ENCODE assay signal across 9 cellular contexts in the genomic region with DNA sequence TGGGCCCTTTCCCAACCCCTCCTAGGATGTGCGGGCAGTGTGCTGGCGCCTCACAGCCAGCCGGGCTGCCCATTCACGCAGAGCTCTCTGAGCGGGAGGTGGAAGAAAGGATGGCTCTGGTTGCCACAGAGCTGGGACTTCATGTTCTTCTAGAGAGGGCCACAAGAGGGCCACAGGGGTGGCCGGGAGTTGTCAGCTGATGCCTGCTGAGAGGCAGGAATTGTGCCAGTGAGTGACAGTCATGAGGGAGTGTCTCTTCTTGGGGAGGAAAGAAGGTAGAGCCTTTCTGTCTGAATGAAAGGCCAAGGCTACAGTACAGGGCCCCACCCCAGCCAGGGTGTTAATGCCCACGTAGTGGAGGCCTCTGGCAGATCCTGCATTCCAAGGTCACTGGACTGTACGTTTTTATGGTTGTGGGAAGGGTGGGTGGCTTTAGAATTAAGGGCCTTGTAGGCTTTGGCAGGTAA. TPM values are rescaled to one million over a fixed set of nuclear protein-coding genes. Genes with fewer than 3 reads are reported as not detected.
DNase-seq lines count a peak whose midpoint lies in the region; ATAC-seq, FAIRE-seq and TF ChIP-seq lines count a peak whose summit lies in the region.
"Had no signal": no experiment of that assay in that cellular context is flagged by ENCODE, and none has a peak within 500 bp of the region (broad histone marks: within the 10 kb centered on the region; RNA-seq: fewer than 3 reads in every experiment).

No MANE protein-coding gene starts in this region.

- H3K36me3 Mint-ChIP-seq in MCF 10A (ENCODE audit: insufficient read depth, unreplicated experiment), result peaks cover 27% of the 10 kb centered on the region

- intact Hi-C loops in MCF 10A (cut with micrococcal nuclease), result no loop called here

- peak overlapping the region; percentile 27 for H3K4me2 ChIP-seq in keratinocyte (ENCODE audit: control insufficient read depth, extremely low read depth, insufficient read depth, low read depth, low read length)

- H3K4me3 Mint-ChIP-seq in MCF 10A (ENCODE audit: unreplicated experiment), result no peak overlapping the region
- H3K4me3 Mint-ChIP-seq: T-helper 1 cell treated with Interleukin-12 subunit alpha and Interleukin-12 subunit beta and Interleukin-4 antibody, amounts not matched to agents 30 μg/mL and 1 μg/mL, for 36 hours had no signal

- no peak overlapping the region for H3K27ac ChIP-seq in HL-60 (replicated peaks)
- no peak overlapping the region for H3K27ac ChIP-seq in keratinocyte (ENCODE audit: control insufficient read depth, insufficient read depth, low read length)

- H3K9me1 ChIP-seq in keratinocyte (ENCODE audit: control insufficient read depth, extremely low read depth, insufficient read depth, low read length), result peaks cover 3% of the 10 kb centered on the region

- DNase-seq in DMS 273 treated with DMSO at 0.1 percent for 48 hours (lab: John Stamatoyannopoulos, UW) (peak; percentile 71), HL-60 (ENCODE audit: low read depth in 1 of 2, low spot score in 1 of 2) (peak; percentile 69 to 83), NOMO-1 (lab: John Stamatoyannopoulos, UW; ENCODE audit: unreplicated experiment in 2 of 2) (peak; percentile 7 to 30), MCF 10A (ENCODE audit: unreplicated experiment) (peak; percentile 84), keratinocyte (ENCODE audit: low read depth, low spot score) (no peak), superior temporal gyrus (ENCODE audit: extremely low spot score) (peak; percentile 97)

- CTCF ChIA-PET in MCF 10A (lab: Yijun Ruan, JAX), result interaction anchor here (0.6 to 1.4 kb wide), 9 partner anchors 8 to 157 kb away, joined by 3 to 5 read pairs (median 3); partner anchors contain the start of gene EEF1AKMT4

- H3K4me3 ChIP-seq in HL-60 (replicated peaks; ENCODE audit: insufficient read depth, low read length), result no peak overlapping the region
- no peak overlapping the region for H3K4me3 ChIP-seq in keratinocyte (ENCODE audit: control insufficient read depth in 2 of 3, extremely low read depth in 1 of 3, insufficient read depth in 2 of 3, low read depth in 1 of 3, low read length in 3 of 3)

- no peak overlapping the region for H2AFZ ChIP-seq in keratinocyte (ENCODE audit: control insufficient read depth, low read length)

- no peaks in the 10 kb centered on the region for H3K9me3 Mint-ChIP-seq in MCF 10A (ENCODE audit: unreplicated experiment)
- H3K9me3 Mint-ChIP-seq: T-helper 1 cell treated with Interleukin-12 subunit alpha and Interleukin-12 subunit beta and Interleukin-4 antibody, amounts not matched to agents 30 μg/mL and 1 μg/mL, for 36 hours had no signal

- H3K27me3 ChIP-seq in HL-60 (ENCODE audit: insufficient read depth, poor library complexity, severe bottlenecking) (no peaks in the 10 kb centered on the region), keratinocyte (ENCODE audit: control insufficient read depth, extremely low read depth, insufficient read depth, low read length) (no peaks in the 10 kb centered on the region)

- ATAC-seq in HG02588 (IDR thresholded peaks at IDR 0.05; ENCODE audit: unreplicated experiment), result no peak
- ATAC-seq in GM21825 (IDR thresholded peaks at IDR 0.05; ENCODE audit: unreplicated experiment), result no peak

- H3K27ac Mint-ChIP-seq in MCF 10A (ENCODE audit: low read depth, unreplicated experiment), result no peak overlapping the region
- H3K27ac Mint-ChIP-seq: T-helper 1 cell treated with Interleukin-12 subunit alpha and Interleukin-12 subunit beta and Interleukin-4 antibody, amounts not matched to agents 30 μg/mL and 1 μg/mL, for 36 hours had no signal

- no TSS peak for BruUV-seq in MCF 10A (replicated peaks; lab: Mats Ljungman, UMichigan)

- peaks cover 26% of the 10 kb centered on the region for H3K4me1 ChIP-seq in keratinocyte (ENCODE audit: control insufficient read depth, extremely low read depth, insufficient read depth, low read length)

- POLR2A ChIA-PET in MCF 10A (lab: Yijun Ruan, JAX), result interaction anchor here (0.6 to 1.6 kb wide), 3 partner anchors 9 to 397 kb away, joined by 3 to 5 read pairs (median 4); partner anchors contain the start of genes CLCN2 and POLR2H

- no peaks in the 10 kb centered on the region for H3K27me3 Mint-ChIP-seq in MCF 10A (ENCODE audit: insufficient read depth, unreplicated experiment)

- peaks cover 15 to 17% of the 10 kb centered on the region in 2 experiments for H3K36me3 ChIP-seq in keratinocyte (ENCODE audit: control insufficient read depth in 2 of 2, extremely low read depth in 1 of 2, insufficient read depth in 2 of 2, low read length in 2 of 2)

- peaks cover 13% of the 10 kb centered on the region for H3K4me1 Mint-ChIP-seq in MCF 10A (ENCODE audit: insufficient read depth, unreplicated experiment)

- H4K20me1 ChIP-seq in keratinocyte (ENCODE audit: control insufficient read depth, extremely low read depth, insufficient read depth, low read length), result peaks cover 3% of the 10 kb centered on the region

- dilution Hi-C loops in keratinocyte (cut with MboI; ENCODE audit: extremely low pct_ligation_motif_present, low sequenced_read_pairs), result no loop called here

- no peak for FAIRE-seq in keratinocyte (lab: Jason Lieb, UNC)

- TF ChIP-seq CTCF in HL-60 (IDR thresholded peaks at IDR 0.05; ENCODE audit: insufficient read depth, low read length), result peak; percentile 46
- TF ChIP-seq CTCF in MCF 10A (IDR thresholded peaks at IDR 0.05; ENCODE audit: unreplicated experiment), result peak; percentile 45
- TF ChIP-seq CTCF in keratinocyte (optimal IDR thresholded peaks at IDR 0.05 in 1 of 3, IDR thresholded peaks at IDR 0.05 in 1 of 3, conservative IDR thresholded peaks at IDR 0.05 in 1 of 3; ENCODE audit: extremely low read depth in 1 of 3, insufficient read depth in 2 of 3, low read length in 3 of 3), result peak in 2 of 3 experiments; percentile 59 to 64

- peaks cover 3% of the 10 kb centered on the region for H3K79me2 ChIP-seq in keratinocyte (ENCODE audit: control insufficient read depth, insufficient read depth, low read length)

- no peak overlapping the region for H3K9ac ChIP-seq in keratinocyte (ENCODE audit: control insufficient read depth, extremely low read depth, insufficient read depth, low read length)

- H3K9me3 ChIP-seq in keratinocyte (ENCODE audit: control insufficient read depth, low read depth, low read length), result no peaks in the 10 kb centered on the region

RNA-seq across cellular contexts. Expression of gene FAM131A, which starts 8.3 kb away (rescaled TPM):
- 11.1 and 12.9 TPM in 2 replicates for total RNA-seq in MCF 10A (2022)
- polyA plus RNA-seq in keratinocyte, result 10.8 to 17.4 TPM (median 12.1 TPM) in 3 replicates
- polyA plus RNA-seq in keratinocyte (2011; ENCODE audit: low read depth), result 8.9 TPM
- 5.6 and 17.2 TPM in 2 replicates for polyA plus RNA-seq in keratinocyte (2011; cell fraction: cytosol; rRNA removed)
- 16.2 and 17.3 TPM in 2 replicates for polyA plus RNA-seq in keratinocyte (2011; cell fraction: nucleus; rRNA removed)
- polyA plus RNA-seq in keratinocyte (2012; ENCODE audit: low replicate concordance), result 8.7 and 23.6 TPM in 2 replicates
- polyA minus RNA-seq in keratinocyte, result 7.2 to 17.9 TPM (median 7.8 TPM) in 3 replicates
- 16.1 TPM for polyA minus RNA-seq in keratinocyte (2011; cell fraction: cytosol; rRNA and poly(A)+ RNA removed)
- polyA minus RNA-seq in keratinocyte (2011; cell fraction: nucleus; rRNA and poly(A)+ RNA removed), result 8.5 and 9.5 TPM in 2 replicates

RNA-seq across cellular contexts. Expression of gene CLCN2, which starts 15.7 kb away (rescaled TPM):
- 4.5 and 5.5 TPM in 2 replicates for total RNA-seq in MCF 10A (2022)
- polyA plus RNA-seq in keratinocyte, result 3.1 to 3.3 TPM (median 3.2 TPM) in 3 replicates
- polyA plus RNA-seq in keratinocyte (2011; ENCODE audit: low read depth), result 2.0 TPM
- polyA plus RNA-seq in keratinocyte (2011; cell fraction: cytosol; rRNA removed), result 1.2 and 1.7 TPM in 2 replicates
- polyA plus RNA-seq in keratinocyte (2011; cell fraction: nucleus; rRNA removed), result 9.8 and 12.7 TPM in 2 replicates
- 1.7 and 2.6 TPM in 2 replicates for polyA plus RNA-seq in keratinocyte (2012; ENCODE audit: low replicate concordance)
- 4.9 to 11.4 TPM (median 5.6 TPM) in 3 replicates for polyA minus RNA-seq in keratinocyte
- 15.9 TPM for polyA minus RNA-seq in keratinocyte (2011; cell fraction: cytosol; rRNA and poly(A)+ RNA removed)
- polyA minus RNA-seq in keratinocyte (2011; cell fraction: nucleus; rRNA and poly(A)+ RNA removed), result 4.9 and 10.5 TPM in 2 replicates

RNA-seq across cellular contexts. Expression of gene POLR2H, which starts 15.8 kb away (rescaled TPM):
- 81.5 and 91.5 TPM in 2 replicates for total RNA-seq in MCF 10A (2022)
- polyA plus RNA-seq in keratinocyte, result 132 to 202 TPM (median 135 TPM) in 3 replicates
- 34.8 TPM for polyA plus RNA-seq in keratinocyte (2011; ENCODE audit: low read depth)
- polyA plus RNA-seq in keratinocyte (2011; cell fraction: cytosol; rRNA removed), result 122 and 127 TPM in 2 replicates
- 263 and 367 TPM in 2 replicates for polyA plus RNA-seq in keratinocyte (2011; cell fraction: nucleus; rRNA removed)
- polyA plus RNA-seq in keratinocyte (2012; ENCODE audit: low replicate concordance), result 80.1 and 82.0 TPM in 2 replicates
- 33.1 to 71.8 TPM (median 37.7 TPM) in 3 replicates for polyA minus RNA-seq in keratinocyte
- polyA minus RNA-seq in keratinocyte (2011; cell fraction: cytosol; rRNA and poly(A)+ RNA removed), result 39.3 TPM
- polyA minus RNA-seq in keratinocyte (2011; cell fraction: nucleus; rRNA and poly(A)+ RNA removed), result 34.3 and 40.5 TPM in 2 replicates

RNA-seq across cellular contexts. Expression of gene EIF4G1, which starts 31.3 kb away (rescaled TPM):
- 522 and 536 TPM in 2 replicates for total RNA-seq in MCF 10A (2022)
- polyA plus RNA-seq in keratinocyte, result 217 to 467 TPM (median 225 TPM) in 3 replicates
- 314 TPM for polyA plus RNA-seq in keratinocyte (2011; ENCODE audit: low read depth)
- 204 and 208 TPM in 2 replicates for polyA plus RNA-seq in keratinocyte (2011; cell fraction: cytosol; rRNA removed)
- 810 and 873 TPM in 2 replicates for polyA plus RNA-seq in keratinocyte (2011; cell fraction: nucleus; rRNA removed)
- polyA plus RNA-seq in keratinocyte (2012; ENCODE audit: low replicate concordance), result 202 and 422 TPM in 2 replicates
- 332 to 1,056 TPM (median 349 TPM) in 3 replicates for polyA minus RNA-seq in keratinocyte
- polyA minus RNA-seq in keratinocyte (2011; cell fraction: cytosol; rRNA and poly(A)+ RNA removed), result 249 TPM
- polyA minus RNA-seq in keratinocyte (2011; cell fraction: nucleus; rRNA and poly(A)+ RNA removed), result 371 and 479 TPM in 2 replicates

RNA-seq across cellular contexts. Expression of gene THPO, which starts 32.3 kb away (rescaled TPM):
- total RNA-seq in MCF 10A (2022), result not detected in 2 replicates
- polyA plus RNA-seq in keratinocyte, result not detected in 3 replicates
- not detected for polyA plus RNA-seq in keratinocyte (2011; ENCODE audit: low read depth)
- polyA plus RNA-seq in keratinocyte (2011; cell fraction: cytosol; rRNA removed), result not detected in 2 replicates
- polyA plus RNA-seq in keratinocyte (2011; cell fraction: nucleus; rRNA removed), result not detected in 2 replicates
- not detected in 2 replicates for polyA plus RNA-seq in keratinocyte (2012; ENCODE audit: low replicate concordance)
- not detected in 3 replicates for polyA minus RNA-seq in keratinocyte
- not detected for polyA minus RNA-seq in keratinocyte (2011; cell fraction: cytosol; rRNA and poly(A)+ RNA removed)
- not detected in 2 replicates for polyA minus RNA-seq in keratinocyte (2011; cell fraction: nucleus; rRNA and poly(A)+ RNA removed)
